ENCODE assay signal across 1 cellular context in genomic region chr1:28266920-28267322, GRCh38.
A peak's percentile ranks its signal among the peaks of the same experiment; 100 is the strongest.
TF ChIP-seq lines count a peak whose summit lies in the region.

No MANE protein-coding gene starts in this region.

TF ChIP-seq in K562, 482 proteins besides CTCF, POLR2A, EP300 and RAD21 (continues in another document):
- TF ChIP-seq MEIS2 (IDR thresholded peaks at IDR 0.05; ENCODE audit: partially characterized antibody) (no peak), FOS (IDR thresholded peaks at IDR 0.05; ENCODE audit: extremely low read depth, insufficient read length) (no peak), CBFA2T2 (conservative IDR thresholded peaks at IDR 0.05) (peak; percentile 65), SIN3A (IDR thresholded peaks at IDR 0.05; ENCODE audit: borderline replicate concordance in 2 of 2, control insufficient read depth in 1 of 2, low read depth in 2 of 2, low read length in 2 of 2) (no peak), BHLHE40 (IDR thresholded peaks at IDR 0.05; ENCODE audit: low read length) (peak; percentile 39; the same call in 1 of the 2 replicates), CREB5 (CRISPR knock-in tag; IDR thresholded peaks at IDR 0.05) (no peak), NELFE (IDR thresholded peaks at IDR 0.05; ENCODE audit: insufficient read depth, insufficient read length) (no peak), ZNF431 (CRISPR knock-in tag; IDR thresholded peaks at IDR 0.05) (no peak), ZNF512 (tag; IDR thresholded peaks at IDR 0.05) (no peak), COPS2 (conservative IDR thresholded peaks at IDR 0.05) (no peak), GATAD2A (IDR thresholded peaks at IDR 0.05) (peak; percentile 82), NR2F6 (CRISPR knock-in tag; IDR thresholded peaks at IDR 0.05) (no peak), TCFL5 (CRISPR knock-in tag; conservative IDR thresholded peaks at IDR 0.05) (no peak), ZBED1 (IDR thresholded peaks at IDR 0.05) (no peak), IRF2 (CRISPR knock-in tag; IDR thresholded peaks at IDR 0.05) (no peak), FOXJ2 (tag; IDR thresholded peaks at IDR 0.05) (no peak), NFIC (IDR thresholded peaks at IDR 0.05) (no peak; the same call in 1 of the 2 replicates), USF1 (CRISPR knock-in tag; IDR thresholded peaks at IDR 0.05) (no peak), ZNF311 (CRISPR knock-in tag; IDR thresholded peaks at IDR 0.05) (no peak), SAFB (IDR thresholded peaks at IDR 0.05; ENCODE audit: borderline replicate concordance, low read depth, low read length) (no peak), HLTF (IDR thresholded peaks at IDR 0.05) (no peak), EWSR1 (IDR thresholded peaks at IDR 0.05; ENCODE audit: borderline replicate concordance, low read depth, partially characterized antibody) (no peak), ATF7 (IDR thresholded peaks at IDR 0.05) (no peak), ZNF518B (CRISPR knock-in tag; IDR thresholded peaks at IDR 0.05) (no peak), ZNF785 (CRISPR knock-in tag; IDR thresholded peaks at IDR 0.05) (no peak), USF2 (CRISPR knock-in tag; IDR thresholded peaks at IDR 0.05) (no peak), ZNF589 (CRISPR knock-in tag; IDR thresholded peaks at IDR 0.05; ENCODE audit: low read depth) (no peak), HMG20B (CRISPR knock-in tag; IDR thresholded peaks at IDR 0.05) (no peak), CHAMP1 (IDR thresholded peaks at IDR 0.05) (no peak), ZNF699 (CRISPR knock-in tag; IDR thresholded peaks at IDR 0.05; ENCODE audit: insufficient replicate concordance) (no peak), DNMT1 (IDR thresholded peaks at IDR 0.05) (no peak), PRDM10 (IDR thresholded peaks at IDR 0.05; ENCODE audit: partially characterized antibody) (peak; percentile 81), ZNF3 (CRISPR knock-in tag; IDR thresholded peaks at IDR 0.05) (no peak), TRIM25 (IDR thresholded peaks at IDR 0.05; ENCODE audit: borderline replicate concordance) (no peak), ATF1 (CRISPR knock-in tag; IDR thresholded peaks at IDR 0.05) (no peak), ATF1 (tag; IDR thresholded peaks at IDR 0.05) (peak; percentile 45; the same call in 1 of the 2 replicates), NFYB (IDR thresholded peaks at IDR 0.05; ENCODE audit: extremely low read depth, insufficient read length) (no peak), ZNF174 (CRISPR knock-in tag; IDR thresholded peaks at IDR 0.05) (no peak), ZNF239 (CRISPR knock-in tag; IDR thresholded peaks at IDR 0.05) (no peak), ZNF707 (CRISPR knock-in tag; conservative IDR thresholded peaks at IDR 0.05) (no peak), ZNF121 (CRISPR knock-in tag; conservative IDR thresholded peaks at IDR 0.05) (no peak), RFX5 (IDR thresholded peaks at IDR 0.05; ENCODE audit: low read depth, low read length) (no peak), BCLAF1 (IDR thresholded peaks at IDR 0.05; ENCODE audit: borderline replicate concordance in 1 of 2, control insufficient read depth in 1 of 2, low read depth in 2 of 2, low read length in 1 of 2) (0 out of 4 replicates have a peak, but pooled peaks of 1 of the 2 experiments have one; percentile 36), HDAC2 (IDR thresholded peaks at IDR 0.05) (no peak; the same call in 1 of the 2 replicates)
